8 cellular contexts compared by ENCODE assay signal in genomic region chr2:153871231-153872221, GRCh38. TPM values are rescaled to one million over a fixed set of nuclear protein-coding genes. Genes with fewer than 3 reads are reported as not detected.
DNase-seq lines count a peak whose midpoint lies in the region; ATAC-seq and TF ChIP-seq lines count a peak whose summit lies in the region.

Gene GALNT13, plus strand, starts transcription at chr2:153871922.

- H3K4me1 ChIP-seq in psoas muscle = no peaks in the 10 kb centered on the region

- peaks cover 4% of the 10 kb centered on the region for H3K36me3 Mint-ChIP-seq in glutamatergic neuron (ENCODE audit: unreplicated experiment)
- no peaks in the 10 kb centered on the region for H3K36me3 Mint-ChIP-seq in activated T-helper 2 cell treated with anti-CD3 and anti-CD28 coated beads, Interferon-gamma antibody, Interleukin-2, Interleukin-4, amounts not matched to agents 10 μg/mL and 5 μg/mL and 100 μg/mL, durations not matched to agents 14 hours and 24 hours and 36 hours (ENCODE audit: low read depth)

- H3K36me3 ChIP-seq in SK-N-MC (ENCODE audit: insufficient read depth, low read length) = no peaks in the 10 kb centered on the region
- no peaks in the 10 kb centered on the region for H3K36me3 ChIP-seq in psoas muscle (ENCODE audit: insufficient read depth in 1 of 2, low read depth in 1 of 2)

- peaks cover 6% of the 10 kb centered on the region for H3K4me1 Mint-ChIP-seq in glutamatergic neuron (ENCODE audit: low read depth, unreplicated experiment)
- H3K4me1 Mint-ChIP-seq in activated T-helper 2 cell treated with anti-CD3 and anti-CD28 coated beads, Interferon-gamma antibody, Interleukin-2, Interleukin-4, amounts not matched to agents 10 μg/mL and 5 μg/mL and 100 μg/mL, durations not matched to agents 14 hours and 24 hours and 36 hours (ENCODE audit: low read depth) = no peaks in the 10 kb centered on the region

- H3K4me3 ChIP-seq in SK-N-MC = peak within 1 kb of the TSS; percentile 54
- H3K4me3 ChIP-seq in psoas muscle = peak within 1 kb of the TSS; percentile 4
- no peak within 1 kb of the TSS for H3K4me3 ChIP-seq in foreskin fibroblast (ENCODE audit: low read depth in 1 of 2, low read length in 2 of 2)

- H3K4me3 Mint-ChIP-seq in glutamatergic neuron (ENCODE audit: unreplicated experiment) = peak within 1 kb of the TSS; percentile 99
- no peak within 1 kb of the TSS for H3K4me3 Mint-ChIP-seq in activated T-helper 2 cell treated with anti-CD3 and anti-CD28 coated beads, Interferon-gamma antibody, Interleukin-2, Interleukin-4, amounts not matched to agents 10 μg/mL and 5 μg/mL and 100 μg/mL, durations not matched to agents 14 hours and 24 hours and 36 hours (ENCODE audit: low read depth)

- peak within 1 kb of the TSS; percentile 75 for H3K27ac Mint-ChIP-seq in glutamatergic neuron (ENCODE audit: unreplicated experiment)
- no peak within 1 kb of the TSS for H3K27ac Mint-ChIP-seq in activated T-helper 2 cell treated with anti-CD3 and anti-CD28 coated beads, Interferon-gamma antibody, Interleukin-2, Interleukin-4, amounts not matched to agents 10 μg/mL and 5 μg/mL and 100 μg/mL, durations not matched to agents 14 hours and 24 hours and 36 hours

- peaks cover 8% of the 10 kb centered on the region for H3K9me3 Mint-ChIP-seq in glutamatergic neuron (ENCODE audit: unreplicated experiment)
- H3K9me3 Mint-ChIP-seq in activated T-helper 2 cell treated with anti-CD3 and anti-CD28 coated beads, Interferon-gamma antibody, Interleukin-2, Interleukin-4, amounts not matched to agents 10 μg/mL and 5 μg/mL and 100 μg/mL, durations not matched to agents 14 hours and 24 hours and 36 hours = no peaks in the 10 kb centered on the region

- DNase-seq in LHCN-M2 (ENCODE audit: low read depth) = peak; percentile 36
- no peak for DNase-seq in SK-N-MC (ENCODE audit: low read depth, low spot score)
- DNase-seq in glutamatergic neuron = peak; percentile 80
- DNase-seq in psoas muscle = peak in 1 of 2 donors; percentile 14
- DNase-seq in foreskin fibroblast = no peak
- no peak for DNase-seq in activated T-helper 2 cell treated with anti-CD3 and anti-CD28 coated beads, Interferon-gamma antibody, Interleukin-2, Interleukin-4, amounts not matched to agents 10 μg/mL and 5 μg/mL and 100 μg/mL, durations not matched to agents 14 hours and 24 hours and 36 hours (ENCODE audit: low spot score)
- no peak for DNase-seq in GDM1 (lab: John Stamatoyannopoulos, UW)

- H3K27ac ChIP-seq in SK-N-MC = no peak within 1 kb of the TSS
- H3K27ac ChIP-seq in psoas muscle = no peak within 1 kb of the TSS

- intact Hi-C loops in psoas muscle (cut with DNase I) = no loop called here
- intact Hi-C loops in activated T-helper 2 cell treated with anti-CD3 and anti-CD28 coated beads, Interferon-gamma antibody, Interleukin-2, Interleukin-4, amounts not matched to agents 10 μg/mL and 5 μg/mL and 100 μg/mL, durations not matched to agents 14 hours and 24 hours and 36 hours (cut with micrococcal nuclease) = loop anchor here (5.0 kb wide), 1 partner anchor 394 kb away; the partner anchor contains the start of gene RPRM

- ATAC-seq in psoas muscle (no peak), HG02973 (IDR thresholded peaks at IDR 0.05; ENCODE audit: unreplicated experiment) (no peak)

- 2% methylated on average over 54 to 93 of the region's 93 CpGs for WGBS in psoas muscle, 3 donors

- H3K9ac ChIP-seq in SK-N-MC (ENCODE audit: insufficient read length) = no peak within 1 kb of the TSS

- peaks cover 3% of the 10 kb centered on the region for H3K27me3 Mint-ChIP-seq in glutamatergic neuron (ENCODE audit: unreplicated experiment)
- peaks cover 30% of the 10 kb centered on the region for H3K27me3 Mint-ChIP-seq in activated T-helper 2 cell treated with anti-CD3 and anti-CD28 coated beads, Interferon-gamma antibody, Interleukin-2, Interleukin-4, amounts not matched to agents 10 μg/mL and 5 μg/mL and 100 μg/mL, durations not matched to agents 14 hours and 24 hours and 36 hours (ENCODE audit: low read depth)

- no peaks in the 10 kb centered on the region for H3K9me3 ChIP-seq in SK-N-MC (ENCODE audit: low read depth, low read length)
- H3K9me3 ChIP-seq in psoas muscle = no peaks in the 10 kb centered on the region

- H3K27me3 ChIP-seq in psoas muscle (ENCODE audit: insufficient read depth in 3 of 3, low read length in 2 of 3) = peaks cover 19 to 42% (median 19%) of the 10 kb centered on the region in 3 donors

- TF ChIP-seq CTCF in glutamatergic neuron (IDR thresholded peaks at IDR 0.05; ENCODE audit: partially characterized antibody, unreplicated experiment) = no peak
- TF ChIP-seq CTCF in psoas muscle (IDR thresholded peaks at IDR 0.05) = no peak
- no peak for TF ChIP-seq CTCF in foreskin fibroblast (IDR thresholded peaks at IDR 0.05; ENCODE audit: low read depth, low read length)

RNA-seq across cellular contexts. Expression of gene GALNT13, which starts in this region (rescaled TPM):
- 0.13 and 0.75 TPM in 2 replicates for total RNA-seq in LHCN-M2 (2014; rRNA removed)
- 0.32 TPM for polyA plus RNA-seq in LHCN-M2 (2012)
- total RNA-seq in glutamatergic neuron (ENCODE audit: unreplicated experiment) = 5.5 TPM
- total RNA-seq in psoas muscle = not detected
- polyA plus RNA-seq in psoas muscle = under 1 TPM in 1 of 3 donors, not detected in 2; 0.06 TPM
- total RNA-seq in activated T-helper 2 cell treated with anti-CD3 and anti-CD28 coated beads, Interferon-gamma antibody, Interleukin-2, Interleukin-4, amounts not matched to agents 10 μg/mL and 5 μg/mL and 100 μg/mL, durations not matched to agents 14 hours and 24 hours and 36 hours = not detected in 2 replicates

Comparison
In these comparisons a context has a peak if more than half of its experiments do, and no peak if none do; other contexts are left out.
1. Peak in DNase-seq in LHCN-M2; RNA of the gene not detected or under 1 TPM.
2. H3K4me3 ChIP-seq: peak in SK-N-MC (single experiment) and psoas muscle (single experiment); none in foreskin fibroblast (0 of 2).